ENCODE assay signal across 17 cellular contexts in genomic region chr17:76304226-76305134, GRCh38. TPM values are rescaled to one million over a fixed set of nuclear protein-coding genes. Genes with fewer than 3 reads are reported as not detected.
A peak's percentile ranks its signal among the peaks of the same experiment; 100 is the strongest.
DNase-seq lines count a peak whose midpoint lies in the region; ATAC-seq, FAIRE-seq and TF ChIP-seq lines count a peak whose summit lies in the region.
"Had no signal": no experiment of that assay in that cellular context is flagged by ENCODE, and none has a peak within 500 bp of the region (broad histone marks: within the 10 kb centered on the region; RNA-seq: fewer than 3 reads in every experiment).

No MANE protein-coding gene starts in this region.

- no peak for TF ChIP-seq POLR2A in sigmoid colon (IDR thresholded peaks at IDR 0.05)

- no peak for TF ChIP-seq CTCF in Panc1 (IDR thresholded peaks at IDR 0.05)
- no peak for TF ChIP-seq CTCF in kidney (IDR thresholded peaks at IDR 0.05; ENCODE audit: borderline replicate concordance, extremely low read depth, insufficient read depth)
- no peak for TF ChIP-seq CTCF in sigmoid colon (IDR thresholded peaks at IDR 0.05)
- TF ChIP-seq CTCF in colonic mucosa (IDR thresholded peaks at IDR 0.05), result no peak

- POLR2A ChIA-PET in Panc1 (lab: Charles Lee), result no interaction called here

- no peaks in the 10 kb centered on the region for H3K9me3 ChIP-seq in Panc1 (ENCODE audit: control insufficient read depth, insufficient read depth, low read depth, low read length)
- no peaks in the 10 kb centered on the region for H3K9me3 ChIP-seq in kidney (ENCODE audit: control insufficient read depth in 1 of 2, low read length in 2 of 2)
- no peaks in the 10 kb centered on the region for H3K9me3 ChIP-seq in sigmoid colon
- H3K9me3 ChIP-seq in colonic mucosa, result no peaks in the 10 kb centered on the region
- H3K9me3 ChIP-seq: BLaER1 had no signal

- WGBS in sigmoid colon, 2 donors, result 73 to 83% methylated on average over 17 of the region's 17 CpGs

- H3K36me3 ChIP-seq in H7 (replicated peaks; ENCODE audit: control insufficient read depth, insufficient read depth, low read length), result no peaks in the 10 kb centered on the region
- H3K36me3 ChIP-seq in Panc1 (ENCODE audit: control insufficient read depth, insufficient read depth, low read length), result no peaks in the 10 kb centered on the region
- H3K36me3 ChIP-seq in kidney (ENCODE audit: control insufficient read depth in 1 of 2, insufficient read depth in 2 of 2, low read length in 2 of 2), result no peaks in the 10 kb centered on the region
- H3K36me3 ChIP-seq in sigmoid colon, result peaks cover 0 to 17% (median 1%) of the 10 kb centered on the region in 4 donors
- H3K36me3 ChIP-seq in colonic mucosa, result no peaks in the 10 kb centered on the region

- H3K4me1 ChIP-seq in Panc1 (ENCODE audit: control insufficient read depth, insufficient read depth, low read length) (peaks cover 5% of the 10 kb centered on the region; the same call in 1 of the 2 replicates), kidney (ENCODE audit: control insufficient read depth in 1 of 2, insufficient read depth in 1 of 2, low read depth in 1 of 2, low read length in 2 of 2) (no peaks in the 10 kb centered on the region), sigmoid colon (no peaks in the 10 kb centered on the region), colonic mucosa (no peaks in the 10 kb centered on the region)

- no peak overlapping the region for H3K27ac ChIP-seq in Panc1 (ENCODE audit: low read length)
- no peak overlapping the region for H3K27ac ChIP-seq in kidney (ENCODE audit: low read depth in 2 of 2, low read length in 2 of 2)
- no peak overlapping the region for H3K27ac ChIP-seq in sigmoid colon
- no peak overlapping the region for H3K27ac ChIP-seq in colonic mucosa
- H3K27ac ChIP-seq: BLaER1 had no signal

- no peak for FAIRE-seq in kidney (lab: Jason Lieb, UNC)
- FAIRE-seq: D721Med had no signal

- CTCF ChIA-PET in Panc1 (lab: Charles Lee), result interaction anchor here (0.6 to 2.8 kb wide), 8 partner anchors 55 to 154 kb away, joined by 3 to 14 read pairs (median 4); partner anchors contain the start of gene SPHK1

- BruUV-seq in Panc1 (replicated peaks; lab: Mats Ljungman, UMichigan), result no TSS peak

- H3K9ac ChIP-seq in kidney (ENCODE audit: low read length in 2 of 2) (no peak overlapping the region), colonic mucosa (ENCODE audit: low read depth in 2 of 2, low read length in 2 of 2) (no peak overlapping the region)
- H3K9ac ChIP-seq: BLaER1 had no signal

- peak; percentile 33 for DNase-seq in H7
- no peak for DNase-seq in Panc1 (ENCODE audit: low read depth, low spot score)
- DNase-seq in kidney, result peak; percentile 49
- DNase-seq in sigmoid colon, result peak; percentile 56
- no peak for DNase-seq in colonic mucosa
- DNase-seq in T-helper 2 cell, result no peak
- DNase-seq: CD8-positive, alpha-beta T cell; DMS79; GOT3; NCI-H1048; NCI-H1436 treated with DMSO at 0.1 percent for 48 hours; NCI-H2029 treated with DMSO at 0.1 percent for 48 hours; NCI-H774; SHP77 treated with DMSO at 0.1 percent for 48 hours had no signal

- in situ Hi-C loops in Panc1 (cut with HindIII; ENCODE audit: low pct_unique_long_range_greater_than_20kb, low sequenced_read_pairs), result no loop called here

- intact Hi-C loops in Panc1 (cut with micrococcal nuclease; ENCODE audit: unreplicated experiment) (no loop called here), kidney (cut with DNase I) (loop anchor here (5.0 kb wide), 1 partner anchor 93 kb away; no protein-coding TSS in a partner anchor), sigmoid colon (cut with DNase I) (loop anchor here (1.0 kb wide), 1 partner anchor 94 kb away; no protein-coding TSS in a partner anchor), colonic mucosa (cut with DNase I) (loop anchor here (5.0 to 10.0 kb wide), 2 partner anchors 48 to 200 kb away; partner anchors contain the start of genes PRPSAP1 and RHBDF2)

- peak; percentile 35 for ATAC-seq in Panc1
- ATAC-seq in GM21447 (IDR thresholded peaks at IDR 0.05; ENCODE audit: unreplicated experiment), result no peak
- ATAC-seq: CD8-positive, alpha-beta T cell had no signal

- H3K27me3 ChIP-seq in H7 (ENCODE audit: control insufficient read depth, insufficient read depth, low read length), result no peaks in the 10 kb centered on the region
- H3K27me3 ChIP-seq in Panc1 (ENCODE audit: control insufficient read depth, insufficient read depth, low read length), result no peaks in the 10 kb centered on the region
- H3K27me3 ChIP-seq in sigmoid colon, result no peaks in the 10 kb centered on the region
- H3K27me3 ChIP-seq in colonic mucosa, result no peaks in the 10 kb centered on the region
- H3K27me3 ChIP-seq: BLaER1 had no signal

- no peak for TF ChIP-seq EP300 in sigmoid colon (IDR thresholded peaks at IDR 0.05)

- H3K4me3 ChIP-seq in H7 (ENCODE audit: insufficient read depth, low read depth, low read length) (no peak overlapping the region), Panc1 (ENCODE audit: low read depth in 2 of 2, low read length in 2 of 2) (no peak overlapping the region), kidney (ENCODE audit: low read length in 2 of 2) (no peak overlapping the region), sigmoid colon (no peak overlapping the region), colonic mucosa (no peak overlapping the region)
- H3K4me3 ChIP-seq: BLaER1 had no signal

RNA-seq across cellular contexts. Expression of gene QRICH2, which starts 3.6 kb away (rescaled TPM):
- 0.70 and 1.1 TPM in 2 replicates for total RNA-seq in H7 (2014; rRNA removed; shearing (Covaris generic))
- total RNA-seq in Panc1 (2021; ENCODE audit: unreplicated experiment) (0.92 TPM), kidney (2.0 TPM), sigmoid colon (1 to 10 TPM; 2.0 to 5.0 (median 3.3) TPM), colonic mucosa (1 to 10 TPM; 1.2 to 5.7 TPM)
- 2.1 TPM for polyA plus RNA-seq in Panc1 (2012; ENCODE audit: insufficient read length)
- polyA plus RNA-seq in kidney (ENCODE audit: insufficient read depth, low read depth, low replicate concordance) (2.5 TPM), sigmoid colon (1 to 10 TPM in 2 of 3 donors, under 1 TPM in 1; 0.69 to 3.2 (median 1.8) TPM)

RNA-seq across cellular contexts. Expression of gene UBALD2, which starts 39.3 kb away (rescaled TPM):
- 21.3 and 24.8 TPM in 2 replicates for total RNA-seq in H7 (2014; rRNA removed; shearing (Covaris generic))
- total RNA-seq in Panc1 (2021; ENCODE audit: unreplicated experiment), result 30.0 TPM
- polyA plus RNA-seq in Panc1 (2012; ENCODE audit: insufficient read length), result 63.0 TPM
- total RNA-seq in kidney, result 54.3 TPM
- polyA plus RNA-seq in kidney (ENCODE audit: insufficient read depth, low read depth, low replicate concordance), result 59.1 TPM
- total RNA-seq in sigmoid colon, result 10 to 100 TPM in 1 of 4 donors, 1 to 10 TPM in 3; 3.9 to 11.8 (median 6.5) TPM
- polyA plus RNA-seq in sigmoid colon, result 100 to 1,000 TPM in 1 of 3 donors, 10 to 100 TPM in 2; 56.0 to 105 (median 98.7) TPM
- 10 to 100 TPM; 77.1 to 90.1 TPM for total RNA-seq in colonic mucosa

RNA-seq across cellular contexts. Expression of gene PRPSAP1, which starts 49.2 kb away (rescaled TPM):
- total RNA-seq in H7 (2014; rRNA removed; shearing (Covaris generic)), result 51.9 and 56.8 TPM in 2 replicates
- 99.6 TPM for total RNA-seq in Panc1 (2021; ENCODE audit: unreplicated experiment)
- polyA plus RNA-seq in Panc1 (2012; ENCODE audit: insufficient read length), result 92.9 TPM
- total RNA-seq in kidney, result 37.6 TPM
- polyA plus RNA-seq in kidney (ENCODE audit: insufficient read depth, low read depth, low replicate concordance), result 39.9 TPM
- 10 to 100 TPM; 39.0 to 70.3 (median 42.3) TPM for total RNA-seq in sigmoid colon
- polyA plus RNA-seq in sigmoid colon, result 10 to 100 TPM; 34.7 to 51.7 (median 35.1) TPM
- 10 to 100 TPM; 60.7 to 70.0 TPM for total RNA-seq in colonic mucosa

Comparison
In these comparisons a context has a peak if more than half of its experiments do, and no peak if none do; other contexts are left out.
1. DNase-seq: peak in H7 (single experiment), kidney (single experiment) and sigmoid colon (single experiment); none in Panc1 (single experiment), colonic mucosa (single experiment) and T-helper 2 cell (0 of 5).